ENCODE assay signal across 22 cellular contexts in the genomic region with DNA sequence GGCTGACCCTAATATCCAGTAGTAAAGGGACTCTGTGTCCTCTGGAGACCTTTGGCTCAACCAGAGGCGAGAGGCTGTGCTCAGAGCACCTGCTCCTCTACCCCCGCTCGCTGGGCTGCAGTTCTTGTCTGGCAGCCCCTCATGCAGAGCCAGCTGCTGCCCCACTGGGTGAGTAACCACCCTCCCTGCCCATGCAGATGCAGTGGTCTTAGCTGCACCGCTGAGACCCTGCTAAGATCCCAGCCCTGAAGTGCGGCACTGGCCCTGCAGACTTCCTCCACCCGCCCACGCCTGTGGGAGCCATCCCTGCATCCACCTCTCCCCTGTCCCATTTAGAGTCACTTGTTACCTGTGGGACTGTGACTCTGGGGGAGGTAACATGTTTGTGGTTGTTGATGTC.
"Had no signal": no experiment of that assay in that cellular context is flagged by ENCODE, and none has a peak within 500 bp of the region (broad histone marks: within the 10 kb centered on the region; RNA-seq: fewer than 3 reads in every experiment).

No MANE protein-coding gene starts in this region.

- H3K9me3 Mint-ChIP-seq: activated CD4-positive, alpha-beta memory T cell treated with anti-CD3 and anti-CD28 coated beads for 36 hours; activated CD4-positive, alpha-beta T cell treated with anti-CD3 and anti-CD28 coated beads, Interleukin-2, amount 10 ng/mL, durations not matched to agents 7 days and 5 days; activated naive CD8-positive, alpha-beta T cell treated with anti-CD3 and anti-CD28 coated beads, Interleukin-2, amount 10 ng/mL, durations not matched to agents 7 days and 5 days; activated T-cell treated with anti-CD3 and anti-CD28 coated beads, Interleukin-2, amount 50 U/mL, for 4 hours; activated T-helper 17 cell treated with anti-CD3 and anti-CD28 coated beads, Interleukin-2, amount 50 U/mL, for 72 hours; T-helper 1 cell treated with Interleukin-12 subunit alpha and Interleukin-12 subunit beta and Interleukin-4 antibody, amounts not matched to agents 30 μg/mL and 1 μg/mL, for 36 hours had no signal

- H3K36me3 ChIP-seq: MG63 had no signal

- DNase-seq: activated CD4-positive, alpha-beta memory T cell treated with anti-CD3 and anti-CD28 coated beads for 36 hours; activated CD4-positive, alpha-beta T cell treated with anti-CD3 and anti-CD28 coated beads, Interleukin-2, amount 10 ng/mL, durations not matched to agents 7 days and 5 days; activated CD4-positive, CD25-positive, alpha-beta regulatory T cell; activated CD8-positive, alpha-beta memory T cell treated with anti-CD3 and anti-CD28 coated beads for 24 hours; activated naive CD4-positive, alpha-beta T cell treated with anti-CD3 and anti-CD28 coated beads, Interleukin-2, amount 50 U/mL, for 16 hours; activated naive CD8-positive, alpha-beta T cell treated with anti-CD3 and anti-CD28 coated beads, Interleukin-2, amount 10 ng/mL, durations not matched to agents 7 days and 5 days; activated T-cell treated with anti-CD3 and anti-CD28 coated beads, Interleukin-2, amount 50 U/mL, for 4 hours; MG63; MV-4-11; NCI-H1092 treated with DMSO at 0.1 percent for 48 hours; NCI-H1417 treated with DMSO at 0.1 percent for 48 hours; NCI-H1694; NCI-H2029; NCI-H510A treated with DMSO at 0.1 percent for 48 hours; NCI-H69; NK-92 treated with Interleukin-12 subunit alpha and Interleukin-12 subunit beta, amount 100 ng/mL, for 24 hours; SHP77 treated with DMSO at 0.1 percent for 48 hours; T-helper 9 cell had no signal

- H3K4me3 Mint-ChIP-seq: activated CD4-positive, alpha-beta memory T cell treated with anti-CD3 and anti-CD28 coated beads for 36 hours; activated CD4-positive, alpha-beta T cell treated with anti-CD3 and anti-CD28 coated beads, Interleukin-2, amount 10 ng/mL, durations not matched to agents 7 days and 5 days; activated naive CD8-positive, alpha-beta T cell treated with anti-CD3 and anti-CD28 coated beads, Interleukin-2, amount 10 ng/mL, durations not matched to agents 7 days and 5 days; activated T-cell treated with anti-CD3 and anti-CD28 coated beads, Interleukin-2, amount 50 U/mL, for 4 hours; activated T-helper 17 cell treated with anti-CD3 and anti-CD28 coated beads, Interleukin-2, amount 50 U/mL, for 72 hours; brain; central memory CD8-positive, alpha-beta T cell; T-helper 1 cell treated with Interleukin-12 subunit alpha and Interleukin-12 subunit beta and Interleukin-4 antibody, amounts not matched to agents 30 μg/mL and 1 μg/mL, for 36 hours had no signal

- H3K4me1 Mint-ChIP-seq: activated CD4-positive, alpha-beta T cell treated with anti-CD3 and anti-CD28 coated beads, Interleukin-2, amount 10 ng/mL, durations not matched to agents 7 days and 5 days; activated naive CD8-positive, alpha-beta T cell treated with anti-CD3 and anti-CD28 coated beads, Interleukin-2, amount 10 ng/mL, durations not matched to agents 7 days and 5 days; activated T-helper 17 cell treated with anti-CD3 and anti-CD28 coated beads, Interleukin-2, amount 50 U/mL, for 72 hours; central memory CD8-positive, alpha-beta T cell had no signal

- H3K9me3 ChIP-seq: MG63 had no signal

- ATAC-seq: activated T-cell treated with anti-CD3 and anti-CD28 coated beads, Interleukin-2, amount 50 U/mL, for 4 hours; activated T-helper 17 cell treated with anti-CD3 and anti-CD28 coated beads, Interleukin-2, amount 50 U/mL, for 72 hours had no signal

- H3K36me3 Mint-ChIP-seq: activated CD4-positive, alpha-beta memory T cell treated with anti-CD3 and anti-CD28 coated beads for 36 hours; activated naive CD8-positive, alpha-beta T cell treated with anti-CD3 and anti-CD28 coated beads, Interleukin-2, amount 10 ng/mL, durations not matched to agents 7 days and 5 days; brain had no signal

- H3K4me3 ChIP-seq: MG63 had no signal

- H3K27ac Mint-ChIP-seq: activated CD4-positive, alpha-beta memory T cell treated with anti-CD3 and anti-CD28 coated beads for 36 hours; activated CD4-positive, alpha-beta T cell treated with anti-CD3 and anti-CD28 coated beads, Interleukin-2, amount 10 ng/mL, durations not matched to agents 7 days and 5 days; activated naive CD8-positive, alpha-beta T cell treated with anti-CD3 and anti-CD28 coated beads, Interleukin-2, amount 10 ng/mL, durations not matched to agents 7 days and 5 days; activated T-helper 17 cell treated with anti-CD3 and anti-CD28 coated beads, Interleukin-2, amount 50 U/mL, for 72 hours; brain; T-helper 1 cell treated with Interleukin-12 subunit alpha and Interleukin-12 subunit beta and Interleukin-4 antibody, amounts not matched to agents 30 μg/mL and 1 μg/mL, for 36 hours had no signal
